ENCODE assay signal across 13 cellular contexts in the genomic region with DNA sequence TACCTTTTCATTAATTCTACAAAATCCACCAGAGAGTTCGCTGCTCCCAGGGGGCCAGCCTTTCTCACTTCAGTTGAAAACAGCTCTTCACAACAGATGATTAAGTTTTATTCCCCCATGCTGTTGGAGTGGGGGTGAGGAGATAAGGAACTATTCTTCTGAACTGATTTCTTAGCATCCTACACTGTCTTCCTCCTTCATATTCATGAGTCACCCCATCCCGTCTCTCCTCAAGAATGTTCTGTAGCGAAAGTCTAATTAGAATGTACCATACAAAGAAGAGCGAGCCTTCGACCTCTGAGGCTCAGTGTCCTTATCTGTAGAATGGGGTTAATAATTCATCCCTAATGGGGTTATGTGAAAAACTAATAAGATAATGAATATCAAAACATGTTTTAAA.
"Had no signal": no experiment of that assay in that cellular context is flagged by ENCODE, and none has a peak within 500 bp of the region (broad histone marks: within the 10 kb centered on the region; RNA-seq: fewer than 3 reads in every experiment).

No MANE protein-coding gene starts in this region.

- H3K36me3 Mint-ChIP-seq: natural killer cell had no signal

- H3K79me2 ChIP-seq: hepatocyte had no signal

- H3K27me3 ChIP-seq: ascending aorta, colonic mucosa, hepatocyte, upper lobe of left lung had no signal

- H3K27ac Mint-ChIP-seq: activated CD4-positive, alpha-beta memory T cell treated with anti-CD3 and anti-CD28 coated beads, Interleukin-2, amount 10 ng/mL, durations not matched to agents 7 days and 5 days; activated T-helper 1 cell treated with anti-CD3 and anti-CD28 coated beads, Interleukin-12 subunit alpha, Interleukin-12 subunit beta, Interleukin-2, Interleukin-4 antibody, amounts not matched to agents 30 ng/mL and 10 ng/mL and 1 ng/mL, durations not matched to agents 14 hours and 24 hours and 36 hours had no signal

- ATAC-seq: mucosa of descending colon; stimulated activated naive CD8-positive, alpha-beta T cell treated with anti-CD3 and anti-CD28 coated beads, Interleukin-15, Interleukin-2, amounts not matched to agents 100 U/mL and 50 U/mL, for 24 hours had no signal

- H3K27ac ChIP-seq: ascending aorta, colonic mucosa, hepatocyte, upper lobe of left lung had no signal

- H2AFZ ChIP-seq: hepatocyte had no signal

- H3K36me3 ChIP-seq: ascending aorta, colonic mucosa, upper lobe of left lung had no signal

- H3K9me3 Mint-ChIP-seq: activated CD4-positive, alpha-beta memory T cell treated with anti-CD3 and anti-CD28 coated beads, Interleukin-2, amount 10 ng/mL, durations not matched to agents 7 days and 5 days; activated T-helper 1 cell treated with anti-CD3 and anti-CD28 coated beads, Interleukin-12 subunit alpha, Interleukin-12 subunit beta, Interleukin-2, Interleukin-4 antibody, amounts not matched to agents 30 ng/mL and 10 ng/mL and 1 ng/mL, durations not matched to agents 14 hours and 24 hours and 36 hours; natural killer cell had no signal

- H3K4me3 Mint-ChIP-seq: activated CD4-positive, alpha-beta memory T cell treated with anti-CD3 and anti-CD28 coated beads, Interleukin-2, amount 10 ng/mL, durations not matched to agents 7 days and 5 days; activated T-helper 1 cell treated with anti-CD3 and anti-CD28 coated beads, Interleukin-12 subunit alpha, Interleukin-12 subunit beta, Interleukin-2, Interleukin-4 antibody, amounts not matched to agents 30 ng/mL and 10 ng/mL and 1 ng/mL, durations not matched to agents 14 hours and 24 hours and 36 hours; natural killer cell had no signal

- H3K4me3 ChIP-seq: ascending aorta, colonic mucosa, hepatocyte, mucosa of descending colon, upper lobe of left lung had no signal

- DNase-seq: activated CD4-positive, alpha-beta memory T cell treated with anti-CD3 and anti-CD28 coated beads, Interleukin-2, amount 10 ng/mL, durations not matched to agents 7 days and 5 days; activated CD8-positive, alpha-beta memory T cell treated with anti-CD3 and anti-CD28 coated beads, Interleukin-2, amount 50 U/mL, for 48 hours; activated naive CD4-positive, alpha-beta T cell; colonic mucosa; mucosa of descending colon; stimulated activated CD4-positive, alpha-beta T cell treated with anti-CD3 and anti-CD28 coated beads, Interleukin-4, amount 100 ng/mL, for 1 hour; stimulated activated CD8-positive, alpha-beta memory T cell treated with anti-CD3 and anti-CD28 coated beads, Interleukin-4, amount 100 ng/mL, for 48 hours; stimulated activated naive CD8-positive, alpha-beta T cell treated with anti-CD3 and anti-CD28 coated beads, Interleukin-15, Interleukin-2, amounts not matched to agents 100 U/mL and 50 U/mL, for 24 hours; upper lobe of left lung had no signal

- H3K27me3 Mint-ChIP-seq: activated CD4-positive, alpha-beta memory T cell treated with anti-CD3 and anti-CD28 coated beads, Interleukin-2, amount 10 ng/mL, durations not matched to agents 7 days and 5 days had no signal

- H3K4me1 ChIP-seq: ascending aorta, colonic mucosa had no signal

- H3K9me3 ChIP-seq: ascending aorta, colonic mucosa, mucosa of descending colon, upper lobe of left lung had no signal

- H3K4me2 ChIP-seq: hepatocyte had no signal
